Comparison of ENCODE assay signal across 18 cellular contexts in genomic region chr3:33419948-33420347, GRCh38. TPM values are rescaled to one million over a fixed set of nuclear protein-coding genes. Genes with fewer than 3 reads are reported as not detected.
DNase-seq lines count a peak whose midpoint lies in the region; ATAC-seq, FAIRE-seq and TF ChIP-seq lines count a peak whose summit lies in the region.
"Had no signal": no experiment of that assay in that cellular context is flagged by ENCODE, and none has a peak within 500 bp of the region (broad histone marks: within the 10 kb centered on the region; RNA-seq: fewer than 3 reads in every experiment).

No MANE protein-coding gene starts in this region.

- no peak overlapping the region for H3K4me3 Mint-ChIP-seq in chondrocyte (ENCODE audit: unreplicated experiment)

- H2AFZ ChIP-seq in KMS-11 (ENCODE audit: low read depth) = no peak overlapping the region
- H2AFZ ChIP-seq: hepatocyte had no signal

- DNase-seq in GM12891 (ENCODE audit: insufficient read length, low spot score) = no peak
- DNase-seq in chondrocyte (ENCODE audit: low spot score) = no peak
- DNase-seq in kidney glomerular epithelial cell (lab: John Stamatoyannopoulos, UW) = no peak
- DNase-seq in ovary = no peak
- no peak for DNase-seq in activated CD4-positive, alpha-beta T cell treated with anti-CD3 and anti-CD28 coated beads for 48 hours
- DNase-seq: activated CD4-positive, CD25-positive, alpha-beta regulatory T cell treated with anti-CD3 and anti-CD28 coated beads, Interleukin-2, amount 50 U/mL, for 72 hours; brain microvascular endothelial cell; DND-41; left colon; NCI-H2107; NCI-H748 treated with DMSO at 0.1 percent for 48 hours; stimulated activated CD4-positive, alpha-beta T cell treated with anti-CD3 and anti-CD28 coated beads, Interleukin-15, amount 100 ng/mL, for 24 hours; T-helper 2 cell had no signal

- 82 to 89% (median 88%) methylated on average over 1 of the region's 1 CpG for WGBS in ovary, 3 donors

- ATAC-seq in GM18870 (IDR thresholded peaks at IDR 0.05; ENCODE audit: unreplicated experiment) = peak; percentile 49
- ATAC-seq: left colon had no signal

- H3K36me3 ChIP-seq in KMS-11 (ENCODE audit: insufficient read depth) (no peaks in the 10 kb centered on the region), ovary (no peaks in the 10 kb centered on the region)

- no peak for FAIRE-seq in GM12891 (lab: Jason Lieb, UNC)
- FAIRE-seq: HTR-8/SVneo had no signal

- H3K4me2 ChIP-seq in KMS-11 = peak overlapping the region; percentile 7; the same call in 1 of the 2 replicates
- H3K4me2 ChIP-seq: BLaER1, hepatocyte had no signal

- peaks cover 25% of the 10 kb centered on the region for H3K36me3 Mint-ChIP-seq in chondrocyte (ENCODE audit: low read depth)

- H3K27ac ChIP-seq in KMS-11 (no peak overlapping the region; the same call in 1 of the 2 replicates), ovary (no peak overlapping the region)
- H3K27ac ChIP-seq: BLaER1, brain microvascular endothelial cell, hepatocyte had no signal

- H3K27me3 Mint-ChIP-seq in chondrocyte (ENCODE audit: low read depth) = no peaks in the 10 kb centered on the region

- no peak for TF ChIP-seq CTCF in KMS-11 (conservative IDR thresholded peaks at IDR 0.05; ENCODE audit: low read depth, low read length)
- TF ChIP-seq CTCF in chondrocyte (IDR thresholded peaks at IDR 0.05) = no peak
- TF ChIP-seq CTCF in ovary (IDR thresholded peaks at IDR 0.05) = no peak

- peak overlapping the region; percentile 80 for H3K27ac Mint-ChIP-seq in chondrocyte (ENCODE audit: unreplicated experiment)

- H3K4me1 ChIP-seq in KMS-11 (ENCODE audit: low read depth, poor library complexity, severe bottlenecking) (peaks cover 20% of the 10 kb centered on the region), ovary (ENCODE audit: insufficient read depth) (no peaks in the 10 kb centered on the region)
- H3K4me1 ChIP-seq: BLaER1 had no signal

- H3K27me3 ChIP-seq in KMS-11 (ENCODE audit: insufficient read depth, low read depth) (no peaks in the 10 kb centered on the region), ovary (no peaks in the 10 kb centered on the region)
- H3K27me3 ChIP-seq: BLaER1, brain microvascular endothelial cell, hepatocyte had no signal

- no peaks in the 10 kb centered on the region; the same call in 1 of the 2 replicates for H3K79me2 ChIP-seq in KMS-11 (ENCODE audit: insufficient read depth, low read depth)

- no peak overlapping the region for H3K9ac ChIP-seq in KMS-11
- H3K9ac ChIP-seq: BLaER1 had no signal

- no peak for TF ChIP-seq EP300 in ovary (IDR thresholded peaks at IDR 0.05)

- TF ChIP-seq POLR2A in GM12891 (IDR thresholded peaks at IDR 0.05; ENCODE audit: low read depth, low read length) (no peak), ovary (IDR thresholded peaks at IDR 0.05) (no peak)

- H3K4me3 ChIP-seq in KMS-11 (IDR thresholded peaks at IDR 0.05; ENCODE audit: insufficient read depth, low read depth, low read length) (no peak overlapping the region), ovary (no peak overlapping the region)
- H3K4me3 ChIP-seq: BLaER1, hepatocyte had no signal

- no peaks in the 10 kb centered on the region for H3K9me3 Mint-ChIP-seq in chondrocyte (ENCODE audit: low read depth)

- H3K4me1 Mint-ChIP-seq in chondrocyte (ENCODE audit: low read depth) = peaks cover 27% of the 10 kb centered on the region

- intact Hi-C loops in ovary (cut with DNase I) = no loop called here

- H3K9me3 ChIP-seq in ovary = no peaks in the 10 kb centered on the region
- H3K9me3 ChIP-seq: BLaER1 had no signal

- H4K20me1 ChIP-seq in KMS-11 (ENCODE audit: insufficient read depth) = no peaks in the 10 kb centered on the region

TF ChIP-seq in GM12891, 5 proteins besides CTCF, POLR2A, EP300 and RAD21:
- TF ChIP-seq SPI1 (IDR thresholded peaks at IDR 0.05; ENCODE audit: low read depth, low read length) = 0 out of 2 replicates have a peak, but pooled peaks have one; percentile 26
- TF ChIP-seq POU2F2 (IDR thresholded peaks at IDR 0.05; ENCODE audit: low read depth, low read length) = no peak

RNA-seq across cellular contexts. Expression of gene UBP1, which starts 20.3 kb away (rescaled TPM):
- 40.7 TPM for polyA plus RNA-seq in GM12891 (2012; ENCODE audit: low read depth, missing spikeins)
- total RNA-seq in chondrocyte (60.6 to 61.8 TPM (median 60.9 TPM) in 3 replicates), ovary (10 to 100 TPM; 37.9 to 58.6 (median 51.8) TPM)
- 10 to 100 TPM; 28.2 to 62.7 TPM for polyA plus RNA-seq in ovary
